Comparison of ENCODE assay signal across 31 cellular contexts in genomic region chr9:83208065-83208850, GRCh38.
DNase-seq lines count a peak whose midpoint lies in the region; ATAC-seq, FAIRE-seq and TF ChIP-seq lines count a peak whose summit lies in the region.
"Had no signal": no experiment of that assay in that cellular context is flagged by ENCODE, and none has a peak within 500 bp of the region (broad histone marks: within the 10 kb centered on the region; RNA-seq: fewer than 3 reads in every experiment).

No MANE protein-coding gene starts in this region.

- H3K4me2 ChIP-seq in K562 (ENCODE audit: insufficient read depth, low read length) (no peak overlapping the region), HepG2 (ENCODE audit: low read depth, low read length) (no peak overlapping the region)
- H3K4me2 ChIP-seq: neural progenitor cell had no signal

- H3K36me3 Mint-ChIP-seq in activated naive CD4-positive, alpha-beta T cell treated with anti-CD3 and anti-CD28 coated beads, Interleukin-2, amount 50 U/mL, for 72 hours: no peaks in the 10 kb centered on the region
- H3K36me3 Mint-ChIP-seq: neural progenitor cell; stimulated activated effector memory CD8-positive, alpha-beta T cell treated with anti-CD3 and anti-CD28 coated beads, Interleukin-12 subunit alpha, Interleukin-12 subunit beta, amount 100 ng/mL, for 72 hours had no signal

- DNase-seq in left cardiac atrium (peak; percentile 40), right atrium auricular region (ENCODE audit: low spot score) (no peak), K562 (ENCODE audit: extremely low read depth in 1 of 4, low spot score in 3 of 4) (peak in 2 of 4 experiments; percentile 10 to 60), HepG2 (ENCODE audit: low spot score) (peak; percentile 11), GOT3 (lab: John Stamatoyannopoulos, UW) (no peak), GM12891 (ENCODE audit: insufficient read length, low spot score) (no peak), NCI-H526 (lab: John Stamatoyannopoulos, UW) (no peak)
- DNase-seq in activated naive CD4-positive, alpha-beta T cell treated with anti-CD3 and anti-CD28 coated beads, Interleukin-2, amount 50 U/mL, for 72 hours (ENCODE audit: low spot score in 2 of 2): no peak
- DNase-seq: activated CD4-positive, alpha-beta T cell treated with anti-CD3 and anti-CD28 coated beads, Interleukin-2, amount 50 U/mL, for 48 hours; activated CD4-positive, CD25-positive, alpha-beta regulatory T cell treated with anti-CD3 and anti-CD28 coated beads, Interleukin-2, amount 50 U/mL, for 72 hours; activated gamma-delta T cell treated with Interleukin-2 at 50 U/mL for 16 hours; activated T-cell treated with anti-CD3 and anti-CD28 coated beads, Interleukin-2, amount 50 U/mL, for 48 hours; Calu3; DND-41; dorsolateral prefrontal cortex; HFFc6; hypothalamus; KG1; mesenchymal stem cell; NCI-H1092 treated with DMSO at 0.1 percent for 48 hours; NCI-H1694 treated with DMSO at 0.1 percent for 48 hours; transverse colon had no signal

- peak; percentile 31; the same call in 1 of the 2 replicates for TF ChIP-seq EP300 in K562 (IDR thresholded peaks at IDR 0.05; ENCODE audit: low read length)
- TF ChIP-seq EP300 in HepG2 (IDR thresholded peaks at IDR 0.05; ENCODE audit: low read depth in 2 of 2, low read length in 2 of 2): no peak
- no peak for TF ChIP-seq EP300 in HepG2 (CRISPR knock-in tag; IDR thresholded peaks at IDR 0.05; ENCODE audit: borderline replicate concordance)

- no TSS peak for BruUV-seq in K562 (replicated peaks; lab: Mats Ljungman, UMichigan)
- BruUV-seq in HepG2 (replicated peaks; lab: Mats Ljungman, UMichigan): no TSS peak

- H3K27ac Mint-ChIP-seq in activated naive CD4-positive, alpha-beta T cell treated with anti-CD3 and anti-CD28 coated beads, Interleukin-2, amount 50 U/mL, for 72 hours: peak overlapping the region in 1 of 2 donors; percentile 79
- H3K27ac Mint-ChIP-seq: HFFc6; neural progenitor cell; stimulated activated effector memory CD8-positive, alpha-beta T cell treated with anti-CD3 and anti-CD28 coated beads, Interleukin-12 subunit alpha, Interleukin-12 subunit beta, amount 100 ng/mL, for 72 hours had no signal

- in situ Hi-C loops in K562 (cut with MboI) (no loop called here), HepG2 (cut with HindIII; ENCODE audit: extremely low pct_ligation_motif_present, low pct_unique_long_range_greater_than_20kb) (no loop called here)

- TF ChIP-seq CTCF in right atrium auricular region (IDR thresholded peaks at IDR 0.05) (no peak), K562 (IDR thresholded peaks at IDR 0.05 in 2 of 3, conservative IDR thresholded peaks at IDR 0.05 in 1 of 3; ENCODE audit: insufficient read depth in 2 of 3, low read depth in 1 of 3, low read length in 3 of 3) (no peak), HepG2 (CRISPR knock-in tag; IDR thresholded peaks at IDR 0.05) (no peak)

- no peak overlapping the region for H3K27ac ChIP-seq in right atrium auricular region
- H3K27ac ChIP-seq in K562 (ENCODE audit: extremely low read depth, low read depth, low read length): no peak overlapping the region
- H3K27ac ChIP-seq in HepG2 (ENCODE audit: extremely low read length, insufficient read depth, low read length): no peak overlapping the region
- H3K27ac ChIP-seq: 22Rv1, dorsolateral prefrontal cortex, neural progenitor cell, SK-N-MC, transverse colon had no signal

- CTCF ChIA-PET in K562 (lab: Yijun Ruan, JAX; ENCODE audit: low intra/inter-chr PET ratio): no interaction called here
- CTCF ChIA-PET in HepG2 (lab: Yijun Ruan, JAX; ENCODE audit: low intra/inter-chr PET ratio, low total read pairs): no interaction called here

- H3K9me3 ChIP-seq in right atrium auricular region: no peaks in the 10 kb centered on the region
- no peaks in the 10 kb centered on the region for H3K9me3 ChIP-seq in K562 (replicated peaks; ENCODE audit: control insufficient read depth, insufficient read depth, low read depth, low read length)
- H3K9me3 ChIP-seq in HepG2 (ENCODE audit: low read length): no peaks in the 10 kb centered on the region
- H3K9me3 ChIP-seq: transverse colon had no signal

- FAIRE-seq in K562 (lab: Jason Lieb, UNC): no peak
- FAIRE-seq in HepG2 (lab: Jason Lieb, UNC): no peak
- no peak for FAIRE-seq in GM12891 (lab: Jason Lieb, UNC)
- FAIRE-seq: endometrium, H1, HTR-8/SVneo had no signal

- H4K20me1 ChIP-seq in K562 (replicated peaks; ENCODE audit: control insufficient read depth, insufficient read depth, low read length): no peaks in the 10 kb centered on the region
- H4K20me1 ChIP-seq in HepG2 (ENCODE audit: insufficient read depth, low read length): no peaks in the 10 kb centered on the region

- ATAC-seq in left cardiac atrium: peak; percentile 19 to 34
- ATAC-seq in K562: peak; percentile 76
- peak; percentile 94 for ATAC-seq in HepG2
- no peak for ATAC-seq in activated naive CD4-positive, alpha-beta T cell treated with anti-CD3 and anti-CD28 coated beads, Interleukin-2, amount 50 U/mL, for 72 hours
- ATAC-seq: sciatic nerve; stimulated activated effector memory CD8-positive, alpha-beta T cell treated with anti-CD3 and anti-CD28 coated beads, Interleukin-12 subunit alpha, Interleukin-12 subunit beta, amount 100 ng/mL, for 72 hours had no signal

- no peaks in the 10 kb centered on the region for H3K4me1 ChIP-seq in right atrium auricular region
- H3K4me1 ChIP-seq in K562 (replicated peaks in 1 of 2; ENCODE audit: control insufficient read depth in 2 of 2, insufficient read depth in 2 of 2, low read length in 2 of 2): no peaks in the 10 kb centered on the region; a peak in 1 of 5 replicates
- H3K4me1 ChIP-seq in HepG2 (ENCODE audit: insufficient read depth, low read length): peaks cover 10% of the 10 kb centered on the region
- H3K4me1 ChIP-seq: neural progenitor cell, transverse colon had no signal

- WGBS in K562 (ENCODE audit: insufficient coverage, low coverage, missing lambda C conversion rate): 0% methylated on average over 6 of the region's 9 CpGs
- 36% methylated on average over 8 of the region's 9 CpGs for WGBS in HepG2 (ENCODE audit: low lambda C conversion rate)

- H3K9me1 ChIP-seq in K562 (ENCODE audit: control insufficient read depth, insufficient read depth, low read length): no peaks in the 10 kb centered on the region

- H3K27me3 ChIP-seq in right atrium auricular region (no peaks in the 10 kb centered on the region), K562 (ENCODE audit: control insufficient read depth in 2 of 2, insufficient read depth in 2 of 2, low read length in 2 of 2) (no peaks in the 10 kb centered on the region), HepG2 (ENCODE audit: control insufficient read depth in 1 of 2, insufficient read depth in 2 of 2, low read length in 2 of 2) (no peaks in the 10 kb centered on the region)
- H3K27me3 ChIP-seq: neural progenitor cell had no signal

- H3K4me3 ChIP-seq in right atrium auricular region: no peak overlapping the region
- no peak overlapping the region for H3K4me3 ChIP-seq in K562
- H3K4me3 ChIP-seq in HepG2 (replicated peaks in 1 of 3; ENCODE audit: insufficient read depth in 1 of 3, low read depth in 2 of 3, low read length in 3 of 3): no peak overlapping the region
- H3K4me3 ChIP-seq: dorsolateral prefrontal cortex, neural progenitor cell, SK-N-MC, transverse colon had no signal

- POLR2A ChIA-PET in K562 (lab: Yijun Ruan, JAX) (interaction anchor here (0.6 kb wide), 1 partner anchor 1155 kb away, joined by 3 read pairs; no protein-coding TSS in a partner anchor), HepG2 (lab: Yijun Ruan, JAX) (no interaction called here)

- TF ChIP-seq RAD21 in K562 (CRISPR knock-in tag; conservative IDR thresholded peaks at IDR 0.05 in 1 of 2, IDR thresholded peaks at IDR 0.05 in 1 of 2) (no peak), HepG2 (CRISPR knock-in tag; IDR thresholded peaks at IDR 0.05) (no peak)

- peaks cover 5 to 6% of the 10 kb centered on the region in 2 donors for H3K9me3 Mint-ChIP-seq in activated naive CD4-positive, alpha-beta T cell treated with anti-CD3 and anti-CD28 coated beads, Interleukin-2, amount 50 U/mL, for 72 hours
- H3K9me3 Mint-ChIP-seq: central memory CD8-positive, alpha-beta T cell; HFFc6; neural progenitor cell; stimulated activated effector memory CD8-positive, alpha-beta T cell treated with anti-CD3 and anti-CD28 coated beads, Interleukin-12 subunit alpha, Interleukin-12 subunit beta, amount 100 ng/mL, for 72 hours had no signal

- H3K36me3 ChIP-seq in right atrium auricular region (no peaks in the 10 kb centered on the region), K562 (ENCODE audit: control insufficient read depth, insufficient read depth, low read length) (no peaks in the 10 kb centered on the region), HepG2 (replicated peaks in 1 of 2; ENCODE audit: control insufficient read depth in 1 of 2, insufficient read depth in 2 of 2, low read length in 2 of 2) (no peaks in the 10 kb centered on the region)
- H3K36me3 ChIP-seq: neural progenitor cell, transverse colon had no signal

- no peak overlapping the region for H3K9ac ChIP-seq in K562 (ENCODE audit: insufficient read depth in 1 of 2, low read depth in 2 of 2, low read length in 2 of 2)
- H3K9ac ChIP-seq in HepG2 (ENCODE audit: insufficient read depth, low read depth, low read length): no peak overlapping the region
- H3K9ac ChIP-seq: neural progenitor cell had no signal

- H3K79me2 ChIP-seq in K562 (ENCODE audit: control insufficient read depth, insufficient read depth, low read length) (no peaks in the 10 kb centered on the region), HepG2 (ENCODE audit: insufficient read depth, low read length) (no peaks in the 10 kb centered on the region)

- TF ChIP-seq POLR2A in K562 (conservative IDR thresholded peaks at IDR 0.05): no peak
- no peak for TF ChIP-seq POLR2A in HepG2 (IDR thresholded peaks at IDR 0.05; ENCODE audit: insufficient read depth in 1 of 2, low read depth in 2 of 2, low read length in 2 of 2)
- TF ChIP-seq POLR2A in GM12891 (IDR thresholded peaks at IDR 0.05; ENCODE audit: low read depth, low read length): no peak

- H2AFZ ChIP-seq in K562 (ENCODE audit: low read depth, low read length) (no peak overlapping the region), HepG2 (ENCODE audit: low read length) (no peak overlapping the region)
- H2AFZ ChIP-seq: neural progenitor cell had no signal

- intact Hi-C loops in left cardiac atrium (cut with DNase I): no loop called here
- intact Hi-C loops in K562 (cut with micrococcal nuclease): no loop called here
- intact Hi-C loops in HepG2 (cut with micrococcal nuclease; ENCODE audit: unreplicated experiment): no loop called here

TF ChIP-seq in K562, 482 proteins besides CTCF, POLR2A, EP300 and RAD21 (continues in another document):
- TF ChIP-seq ATF1 (CRISPR knock-in tag; IDR thresholded peaks at IDR 0.05): no peak
- no peak for TF ChIP-seq ATF1 (tag; IDR thresholded peaks at IDR 0.05)
- TF ChIP-seq POLR2B (IDR thresholded peaks at IDR 0.05; ENCODE audit: low read depth, partially characterized antibody): no peak

TF ChIP-seq in HepG2, 621 proteins besides CTCF, POLR2A, EP300 and RAD21 (continues in another document):
- TF ChIP-seq BCL6 (CRISPR knock-in tag; IDR thresholded peaks at IDR 0.05) (0 out of 2 replicates have a peak, but pooled peaks have one; percentile 35), ESRRA (CRISPR knock-in tag; IDR thresholded peaks at IDR 0.05; ENCODE audit: low read depth) (peak; percentile 48; the same call in 1 of the 2 replicates)

TF ChIP-seq in GM12891, 5 proteins besides CTCF, POLR2A, EP300 and RAD21 (continues in another document):
- TF ChIP-seq POU2F2 (IDR thresholded peaks at IDR 0.05; ENCODE audit: low read depth, low read length): no peak
- TF ChIP-seq PAX5 (IDR thresholded peaks at IDR 0.05; ENCODE audit: insufficient read depth, low read length, severe bottlenecking): no peak

Comparison
In these comparisons a context has a peak if more than half of its experiments do, and no peak if none do; other contexts are left out.
1. DNase-seq: peak in left cardiac atrium (single experiment) and HepG2 (single experiment); none in right atrium auricular region (single experiment), GOT3 (single experiment), GM12891 (single experiment), activated naive CD4-positive, alpha-beta T cell treated with anti-CD3 and anti-CD28 coated beads, Interleukin-2, amount 50 U/mL, for 72 hours (0 of 2) and NCI-H526 (0 of 2).
2. ATAC-seq: peak in left cardiac atrium (2 of 2), K562 (single experiment) and HepG2 (single experiment); none in activated naive CD4-positive, alpha-beta T cell treated with anti-CD3 and anti-CD28 coated beads, Interleukin-2, amount 50 U/mL, for 72 hours (0 of 2).